1 cellular context compared by ENCODE assay signal in the genomic region with DNA sequence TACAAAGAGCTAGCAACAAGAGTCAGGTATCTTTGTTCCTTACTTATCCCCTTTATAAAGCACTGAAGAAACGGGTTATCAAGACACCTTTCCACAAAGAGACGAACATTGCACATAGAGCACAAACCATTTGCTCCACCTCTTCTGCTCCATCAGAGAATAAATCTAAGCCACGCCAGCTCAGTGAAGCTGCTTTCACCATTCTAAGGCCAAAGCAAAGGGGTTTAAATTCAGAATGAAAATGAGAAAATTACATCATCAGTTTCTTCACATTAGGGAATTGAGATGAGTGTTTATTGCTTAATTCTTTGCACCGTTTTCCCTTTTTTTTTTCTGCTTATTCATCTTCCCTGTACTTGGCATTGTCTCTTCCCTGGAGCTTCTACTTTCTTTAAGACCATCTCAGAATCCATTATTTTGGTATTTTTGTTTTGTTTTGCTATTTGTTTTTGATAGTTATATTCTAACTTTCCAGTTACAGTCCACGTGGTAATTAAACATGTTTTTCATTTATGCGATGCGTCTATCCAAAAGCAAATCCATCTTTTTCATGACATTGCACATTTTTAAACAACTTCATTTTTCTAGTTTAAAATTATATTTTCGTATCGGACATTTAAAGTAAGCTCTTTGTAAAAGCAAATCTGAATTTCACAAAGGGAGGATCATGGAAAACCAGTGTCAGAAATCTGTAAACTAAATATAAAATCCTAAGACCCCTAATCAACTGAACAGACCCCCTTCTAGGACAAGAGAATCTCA.
TF ChIP-seq lines count a peak whose summit lies in the region.

No MANE protein-coding gene starts in this region.

TF ChIP-seq in GM12891, 5 proteins besides CTCF, POLR2A, EP300 and RAD21:
- TF ChIP-seq POU2F2 (IDR thresholded peaks at IDR 0.05; ENCODE audit: low read depth, low read length) (no peak), TAF1 (IDR thresholded peaks at IDR 0.05; ENCODE audit: low read depth, low read length) (no peak), PAX5 (IDR thresholded peaks at IDR 0.05; ENCODE audit: insufficient read depth, low read length, severe bottlenecking) (no peak), POLR2AphosphoS5 (IDR thresholded peaks at IDR 0.05; ENCODE audit: low read depth, low read length) (no peak), SPI1 (IDR thresholded peaks at IDR 0.05; ENCODE audit: low read depth, low read length) (no peak)
